In genomic region chr1:159282118-159282517, GRCh38 we compare ENCODE assay signal across 1 cellular context.
TF ChIP-seq lines count a peak whose summit lies in the region.

No MANE protein-coding gene starts in this region.

TF ChIP-seq in A549, 52 proteins besides CTCF, POLR2A, EP300 and RAD21 (continued from another document):
- TF ChIP-seq CHD4 (IDR thresholded peaks at IDR 0.05; ENCODE audit: borderline replicate concordance) (no peak), BCL3 (IDR thresholded peaks at IDR 0.05) (peak; percentile 65; the same call in 1 of the 3 replicates), EHF (CRISPR knock-in tag; IDR thresholded peaks at IDR 0.05) (no peak), GATA3 (IDR thresholded peaks at IDR 0.05; ENCODE audit: borderline replicate concordance) (peak; percentile 89), ELK1 (IDR thresholded peaks at IDR 0.05; ENCODE audit: low read depth, low read length) (no peak), ESRRA (IDR thresholded peaks at IDR 0.05; ENCODE audit: borderline replicate concordance, low read length) (no peak), USF2 (IDR thresholded peaks at IDR 0.05) (no peak)
